In genomic region chr1:67576474-67576873, GRCh38 we compare ENCODE assay signal across 15 cellular contexts.
"Had no signal": no experiment of that assay in that cellular context is flagged by ENCODE, and none has a peak within 500 bp of the region (broad histone marks: within the 10 kb centered on the region; RNA-seq: fewer than 3 reads in every experiment).

No MANE protein-coding gene starts in this region.

- H3K4me1 ChIP-seq: uterus had no signal

- H3K9me3 ChIP-seq: esophagus muscularis mucosa, ovary, right atrium auricular region, suprapubic skin, thyroid gland, upper lobe of left lung, uterus had no signal

- H3K36me3 ChIP-seq: esophagus muscularis mucosa, ovary, right atrium auricular region, suprapubic skin, thyroid gland, upper lobe of left lung, uterus had no signal

- H3K4me3 ChIP-seq: esophagus muscularis mucosa, ovary, right atrium auricular region, suprapubic skin, thyroid gland, upper lobe of left lung, uterus had no signal

- ATAC-seq: left colon; natural killer cell; stimulated activated effector memory CD8-positive, alpha-beta T cell treated with anti-CD3 and anti-CD28 coated beads, Interleukin-12 subunit alpha, Interleukin-12 subunit beta, amount 100 ng/mL, for 72 hours; stimulated activated naive CD8-positive, alpha-beta T cell treated with anti-CD3 and anti-CD28 coated beads, Interleukin-15, Interleukin-2, amounts not matched to agents 100 U/mL and 50 U/mL, for 24 hours had no signal

- H3K27ac ChIP-seq: esophagus muscularis mucosa, ovary, right atrium auricular region, suprapubic skin, thyroid gland, upper lobe of left lung, uterus had no signal

- DNase-seq: effector memory CD4-positive, alpha-beta T cell; left colon; natural killer cell; ovary; small intestine; stimulated activated CD4-positive, alpha-beta T cell treated with anti-CD3 and anti-CD28 coated beads, Interleukin-4, amount 100 ng/mL, for 1 hour; stimulated activated CD8-positive, alpha-beta memory T cell treated with anti-CD3 and anti-CD28 coated beads, Interleukin-4, amount 100 ng/mL, for 48 hours; stimulated activated naive CD8-positive, alpha-beta T cell treated with anti-CD3 and anti-CD28 coated beads, Interleukin-15, Interleukin-2, amounts not matched to agents 100 U/mL and 50 U/mL, for 24 hours; thyroid gland; upper lobe of left lung; uterus had no signal

- H3K27me3 ChIP-seq: esophagus muscularis mucosa, ovary, right atrium auricular region, suprapubic skin, thyroid gland, upper lobe of left lung, uterus had no signal
